2 cellular contexts compared by ENCODE assay signal in the genomic region with DNA sequence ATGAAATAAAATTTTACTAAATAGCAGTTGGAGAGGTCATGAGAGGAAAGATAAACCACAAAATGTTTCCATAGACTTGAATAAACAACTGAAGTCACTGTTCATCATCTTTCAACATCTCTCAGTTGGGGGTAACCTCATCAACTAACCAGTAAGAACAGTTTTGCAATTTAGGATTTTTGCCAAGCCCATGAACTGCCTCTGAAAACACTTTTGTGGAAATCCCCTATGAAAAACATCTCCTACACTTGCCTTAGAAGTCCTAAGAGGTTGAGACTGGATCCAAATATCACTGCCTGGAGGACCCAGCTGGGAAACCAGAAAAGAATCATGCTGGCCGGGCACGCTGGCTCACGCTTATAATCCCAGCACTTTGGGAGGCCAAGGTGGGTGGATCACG.
TF ChIP-seq lines count a peak whose summit lies in the region.

No MANE protein-coding gene starts in this region.

TF ChIP-seq in SK-N-SH, 30 proteins besides CTCF, POLR2A, EP300 and RAD21 (continued from another document):
- TF ChIP-seq MEF2A (IDR thresholded peaks at IDR 0.05; ENCODE audit: borderline replicate concordance, low read depth): no peak
- TF ChIP-seq GATA2 (CRISPR knock-in tag; IDR thresholded peaks at IDR 0.05): no peak

TF ChIP-seq in SK-N-SH treated with all-trans-retinoic acid at 6 μM for 48 hours, 23 proteins besides CTCF, POLR2A, EP300 and RAD21 (continued from another document):
- TF ChIP-seq, protein P1, sequence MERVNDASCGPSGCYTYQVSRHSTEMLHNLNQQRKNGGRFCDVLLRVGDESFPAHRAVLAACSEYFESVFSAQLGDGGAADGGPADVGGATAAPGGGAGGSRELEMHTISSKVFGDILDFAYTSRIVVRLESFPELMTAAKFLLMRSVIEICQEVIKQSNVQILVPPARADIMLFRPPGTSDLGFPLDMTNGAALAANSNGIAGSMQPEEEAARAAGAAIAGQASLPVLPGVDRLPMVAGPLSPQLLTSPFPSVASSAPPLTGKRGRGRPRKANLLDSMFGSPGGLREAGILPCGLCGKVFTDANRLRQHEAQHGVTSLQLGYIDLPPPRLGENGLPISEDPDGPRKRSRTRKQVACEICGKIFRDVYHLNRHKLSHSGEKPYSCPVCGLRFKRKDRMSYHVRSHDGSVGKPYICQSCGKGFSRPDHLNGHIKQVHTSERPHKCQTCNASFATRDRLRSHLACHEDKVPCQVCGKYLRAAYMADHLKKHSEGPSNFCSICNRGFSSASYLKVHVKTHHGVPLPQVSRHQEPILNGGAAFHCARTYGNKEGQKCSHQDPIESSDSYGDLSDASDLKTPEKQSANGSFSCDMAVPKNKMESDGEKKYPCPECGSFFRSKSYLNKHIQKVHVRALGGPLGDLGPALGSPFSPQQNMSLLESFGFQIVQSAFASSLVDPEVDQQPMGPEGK (CRISPR knock-in tag; IDR thresholded peaks at IDR 0.05; ENCODE audit: borderline replicate concordance): no peak
- TF ChIP-seq, protein P2, sequence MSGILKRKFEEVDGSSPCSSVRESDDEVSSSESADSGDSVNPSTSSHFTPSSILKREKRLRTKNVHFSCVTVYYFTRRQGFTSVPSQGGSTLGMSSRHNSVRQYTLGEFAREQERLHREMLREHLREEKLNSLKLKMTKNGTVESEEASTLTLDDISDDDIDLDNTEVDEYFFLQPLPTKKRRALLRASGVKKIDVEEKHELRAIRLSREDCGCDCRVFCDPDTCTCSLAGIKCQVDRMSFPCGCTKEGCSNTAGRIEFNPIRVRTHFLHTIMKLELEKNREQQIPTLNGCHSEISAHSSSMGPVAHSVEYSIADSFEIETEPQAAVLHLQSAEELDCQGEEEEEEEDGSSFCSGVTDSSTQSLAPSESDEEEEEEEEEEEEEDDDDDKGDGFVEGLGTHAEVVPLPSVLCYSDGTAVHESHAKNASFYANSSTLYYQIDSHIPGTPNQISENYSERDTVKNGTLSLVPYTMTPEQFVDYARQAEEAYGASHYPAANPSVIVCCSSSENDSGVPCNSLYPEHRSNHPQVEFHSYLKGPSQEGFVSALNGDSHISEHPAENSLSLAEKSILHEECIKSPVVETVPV (CRISPR knock-in tag; IDR thresholded peaks at IDR 0.05): no peak
